8 cellular contexts compared by ENCODE assay signal in genomic region chr11:123064268-123064657, GRCh38. TPM values are rescaled to one million over a fixed set of nuclear protein-coding genes. Genes with fewer than 3 reads are reported as not detected.
DNase-seq lines count a peak whose midpoint lies in the region; ATAC-seq, FAIRE-seq and TF ChIP-seq lines count a peak whose summit lies in the region.

No MANE protein-coding gene starts in this region.

- H3K27ac ChIP-seq in C4-2B (peak overlapping the region; percentile 31), Karpas-422 (ENCODE audit: low read length) (peak overlapping the region; percentile 95), dorsolateral prefrontal cortex (peak overlapping the region; percentile 97 to 100 (median 100)), neural cell (ENCODE audit: low read length) (peak overlapping the region; percentile 99)

- H2AFZ ChIP-seq in Karpas-422 (ENCODE audit: low read length) (no peak overlapping the region), neural cell (ENCODE audit: low read depth, low read length) (peak overlapping the region; percentile 97)

- peak overlapping the region; percentile 83 for H3K4me3 ChIP-seq in Karpas-422 (ENCODE audit: low read length)
- peak overlapping the region in 55 of 59 donors; percentile 12 to 100 (median 96) for H3K4me3 ChIP-seq in dorsolateral prefrontal cortex
- H3K4me3 ChIP-seq in neural cell (ENCODE audit: low read length), result peak overlapping the region; percentile 94

- no peak for ATAC-seq in HG02571 (IDR thresholded peaks at IDR 0.05; ENCODE audit: unreplicated experiment)

- no peak for TF ChIP-seq RAD21 in neural cell (conservative IDR thresholded peaks at IDR 0.05)

- H3K36me3 ChIP-seq in Karpas-422 (ENCODE audit: insufficient read depth, low read length) (peaks cover 26% of the 10 kb centered on the region), neural cell (ENCODE audit: insufficient read depth, low read length) (peaks cover 14% of the 10 kb centered on the region)

- FAIRE-seq in GM12891 (lab: Jason Lieb, UNC), result no peak

- H3K9ac ChIP-seq in Karpas-422 (ENCODE audit: low read length), result peak overlapping the region; percentile 98
- peak overlapping the region; percentile 99 for H3K9ac ChIP-seq in neural cell (ENCODE audit: low read length)

- H4K20me1 ChIP-seq in Karpas-422 (ENCODE audit: insufficient read depth, low read depth, low read length), result peaks cover 25% of the 10 kb centered on the region; the same call in 1 of the 2 replicates
- H4K20me1 ChIP-seq in neural cell (ENCODE audit: insufficient read depth), result peaks cover 15% of the 10 kb centered on the region

- TF ChIP-seq CTCF in C4-2B (conservative IDR thresholded peaks at IDR 0.05), result no peak
- no peak for TF ChIP-seq CTCF in dorsolateral prefrontal cortex (IDR thresholded peaks at IDR 0.05 in 54 of 56, conservative IDR thresholded peaks at IDR 0.05 in 2 of 56; ENCODE audit: low read depth in 1 of 56, partially characterized antibody in 56 of 56)
- no peak for TF ChIP-seq CTCF in neural cell (IDR thresholded peaks at IDR 0.05; ENCODE audit: poor library complexity, severe bottlenecking)

- H3K79me2 ChIP-seq in Karpas-422 (ENCODE audit: low read length), result peaks cover 23% of the 10 kb centered on the region
- peaks cover 48% of the 10 kb centered on the region for H3K79me2 ChIP-seq in neural cell (replicated peaks; ENCODE audit: insufficient read depth, low read length)

- H3K27me3 ChIP-seq in Karpas-422 (ENCODE audit: low read length), result no peaks in the 10 kb centered on the region
- H3K27me3 ChIP-seq in dorsolateral prefrontal cortex, result no peaks in the 10 kb centered on the region
- H3K27me3 ChIP-seq in neural cell (ENCODE audit: insufficient read depth, low read depth, low read length), result no peaks in the 10 kb centered on the region

- TF ChIP-seq POLR2A in GM12891 (IDR thresholded peaks at IDR 0.05; ENCODE audit: low read depth, low read length), result no peak

- H3F3A ChIP-seq in neural cell (ENCODE audit: insufficient read depth, low read length, poor library complexity, severe bottlenecking), result no peaks in the 10 kb centered on the region

- H3K4me2 ChIP-seq in Karpas-422 (ENCODE audit: low read depth, low read length, poor library complexity, severe bottlenecking), result peak overlapping the region; percentile 85
- H3K4me2 ChIP-seq in neural cell (ENCODE audit: low read length), result peak overlapping the region; percentile 94

- peaks cover 55% of the 10 kb centered on the region for H3K4me1 ChIP-seq in Karpas-422 (ENCODE audit: low read length)

- no peak for TF ChIP-seq EP300 in neural cell (conservative IDR thresholded peaks at IDR 0.05; ENCODE audit: poor library complexity, severe bottlenecking)

- no peaks in the 10 kb centered on the region for H3K9me3 ChIP-seq in Karpas-422 (ENCODE audit: low read length)
- no peaks in the 10 kb centered on the region for H3K9me3 ChIP-seq in neural cell (ENCODE audit: low read length)

- H3K9me2 ChIP-seq in Karpas-422 (replicated peaks; ENCODE audit: insufficient read depth, low read length) (no peaks in the 10 kb centered on the region), neural cell (ENCODE audit: insufficient read depth, low read length) (no peaks in the 10 kb centered on the region)

- intact Hi-C loops in dorsolateral prefrontal cortex (cut with DNase I) (no loop called here), posterior vena cava (cut with DNase I) (no loop called here)

- DNase-seq in Karpas-422 (peak; percentile 44), dorsolateral prefrontal cortex (no peak), activated gamma-delta T cell treated with Interleukin-2 at 50 U/mL for 16 hours (no peak), GM12891 (ENCODE audit: insufficient read length, low spot score) (no peak), posterior vena cava (ENCODE audit: low spot score) (no peak)

TF ChIP-seq in neural cell, 6 proteins besides CTCF, POLR2A, EP300 and RAD21:
- no peak for TF ChIP-seq TAF1 (IDR thresholded peaks at IDR 0.05; ENCODE audit: low read depth)
- no peak for TF ChIP-seq REST (IDR thresholded peaks at IDR 0.05; ENCODE audit: borderline replicate concordance)
- no peak for TF ChIP-seq EZH2 (IDR thresholded peaks at IDR 0.05; ENCODE audit: borderline replicate concordance, insufficient read depth, low read length, poor library complexity, severe bottlenecking)
- TF ChIP-seq SMC3 (conservative IDR thresholded peaks at IDR 0.05; ENCODE audit: poor library complexity), result no peak
- no peak for TF ChIP-seq POLR2AphosphoS5 (IDR thresholded peaks at IDR 0.05)
- no peak for TF ChIP-seq MXI1 (conservative IDR thresholded peaks at IDR 0.05; ENCODE audit: poor library complexity, severe bottlenecking)
TF ChIP-seq in neural cell: peak in this region for 0.

TF ChIP-seq in GM12891, 5 proteins besides CTCF, POLR2A, EP300 and RAD21:
- TF ChIP-seq POU2F2 (IDR thresholded peaks at IDR 0.05; ENCODE audit: low read depth, low read length) (no peak), TAF1 (IDR thresholded peaks at IDR 0.05; ENCODE audit: low read depth, low read length) (no peak), SPI1 (IDR thresholded peaks at IDR 0.05; ENCODE audit: low read depth, low read length) (no peak), POLR2AphosphoS5 (IDR thresholded peaks at IDR 0.05; ENCODE audit: low read depth, low read length) (no peak), PAX5 (IDR thresholded peaks at IDR 0.05; ENCODE audit: insufficient read depth, low read length, severe bottlenecking) (no peak)
TF ChIP-seq in GM12891: peak in this region for 0.

RNA-seq across cellular contexts. Expression of gene HSPA8, which starts 2.3 kb away (rescaled TPM):
- 1,464 and 1,725 TPM in 2 replicates for total RNA-seq in Karpas-422 (2014; rRNA removed; shearing (Covaris generic); ENCODE audit: low replicate concordance)
- total RNA-seq in dorsolateral prefrontal cortex (1,000 to 10,000 TPM in 111 of 120 experiments, 100 to 1,000 TPM in 9; 712 to 2,249 (median 1,422) TPM), posterior vena cava (100 to 1,000 TPM; 754 to 806 TPM)
- polyA plus RNA-seq in neural cell, result 2,242 and 2,441 TPM in 2 replicates
- 2,465 and 2,472 TPM in 2 replicates for polyA minus RNA-seq in neural cell
- 1,692 TPM for polyA plus RNA-seq in GM12891 (2012; ENCODE audit: low read depth, missing spikeins)

Comparison
In these comparisons a context has a peak if more than half of its experiments do, and no peak if none do; other contexts are left out.
1. H3K27ac ChIP-seq: peak in every context shown above with its lines; median percentile 100 in dorsolateral prefrontal cortex; 99 in neural cell; 95 in Karpas-422; 31 in C4-2B.